ENCODE assay signal across 18 cellular contexts in genomic region chr5:103487822-103488493, GRCh38.
DNase-seq lines count a peak whose midpoint lies in the region; ATAC-seq, FAIRE-seq and TF ChIP-seq lines count a peak whose summit lies in the region.
"Had no signal": no experiment of that assay in that cellular context is flagged by ENCODE, and none has a peak within 500 bp of the region (broad histone marks: within the 10 kb centered on the region; RNA-seq: fewer than 3 reads in every experiment).

No MANE protein-coding gene starts in this region.

- no peaks in the 10 kb centered on the region for H3K79me1 ChIP-seq in H1 (ENCODE audit: low read depth, low read length)

- no peaks in the 10 kb centered on the region for H3K9me3 ChIP-seq in H1 (ENCODE audit: insufficient read depth in 2 of 2, low read depth in 1 of 2, low read length in 1 of 2)
- H3K9me3 ChIP-seq in right cardiac atrium (ENCODE audit: control insufficient read depth, low read length) = no peaks in the 10 kb centered on the region
- H3K9me3 ChIP-seq: body of pancreas, gastroesophageal sphincter had no signal

- H3K9ac ChIP-seq in H1 (replicated peaks in 1 of 4; ENCODE audit: extremely low read depth in 1 of 4, low read depth in 3 of 4, low read length in 3 of 4) = no peak overlapping the region

- H3K79me2 ChIP-seq in H1 (ENCODE audit: control insufficient read depth in 1 of 2, insufficient read depth in 2 of 2, low read length in 2 of 2) = no peaks in the 10 kb centered on the region

- intact Hi-C loops in right cardiac atrium (cut with DNase I) = no loop called here

- H3K36me3 ChIP-seq in H1 (ENCODE audit: control insufficient read depth in 2 of 4, insufficient read depth in 4 of 4, low read length in 3 of 4) = no peaks in the 10 kb centered on the region
- H3K36me3 ChIP-seq: gastroesophageal sphincter had no signal

- no peak overlapping the region for H2BK12ac ChIP-seq in H1 (ENCODE audit: low read depth, low read length)

- H3K4ac ChIP-seq in H1 (replicated peaks; ENCODE audit: insufficient read length, low read depth, low read length) = no peak overlapping the region

- no peaks in the 10 kb centered on the region; the same call in 1 of the 2 replicates for H3K23me2 ChIP-seq in H1 (ENCODE audit: low read depth, low read length)

- H3K27ac ChIP-seq in H1 (ENCODE audit: low read depth, low read length) (no peak overlapping the region), coronary artery (no peak overlapping the region), right cardiac atrium (ENCODE audit: low read length) (no peak overlapping the region)
- H3K27ac ChIP-seq: body of pancreas, gastroesophageal sphincter had no signal

- CTCF ChIA-PET in H1 (lab: Charles Lee; ENCODE audit: partially characterized antibody) = interaction anchor here (0.9 to 4.4 kb wide), 5 partner anchors 11 to 264 kb away, joined by 3 to 34 read pairs (median 3); no protein-coding TSS in a partner anchor

- DNase-seq in H1 (ENCODE audit: low read depth in 1 of 2, low spot score in 2 of 2) (no peak), coronary artery (ENCODE audit: low spot score) (no peak), activated gamma-delta T cell treated with Interleukin-2 at 50 U/mL for 16 hours (no peak), HT-29 (ENCODE audit: low spot score) (no peak), right cardiac atrium (no peak)
- DNase-seq: activated naive CD4-positive, alpha-beta T cell; DMS79; effector memory CD4-positive, alpha-beta T cell; Kasumi-1; NCI-H1930; stimulated activated naive CD4-positive, alpha-beta T cell treated with Interleukin-2 at 50 U/mL for 16 hours had no signal

- TF ChIP-seq CTCF in H1 (IDR thresholded peaks at IDR 0.05; ENCODE audit: control extremely low read depth in 1 of 3, insufficient read depth in 1 of 3, low read depth in 1 of 3, low read length in 3 of 3) (no peak), coronary artery (IDR thresholded peaks at IDR 0.05) (no peak)

- H3K56ac ChIP-seq in H1 (replicated peaks; ENCODE audit: insufficient read length, low read depth, low read length) = no peak overlapping the region

- H2BK5ac ChIP-seq in H1 (ENCODE audit: low read depth, low read length) = no peak overlapping the region; the same call in 1 of the 2 replicates

- H2BK15ac ChIP-seq in H1 (ENCODE audit: low read length) = no peak overlapping the region

- POLR2A ChIA-PET in H1 (lab: Charles Lee; ENCODE audit: partially characterized antibody) = no interaction called here

- FAIRE-seq in H1 (lab: Jason Lieb, UNC) = no peak
- FAIRE-seq: GM12891, islet of Langerhans had no signal

- 0 out of 2 replicates have a peak overlapping the region, but pooled peaks have one; percentile 86 for H2BK20ac ChIP-seq in H1 (ENCODE audit: low read length)

- H3K18ac ChIP-seq in H1 (ENCODE audit: extremely low read depth, low read length) = no peak overlapping the region; the same call in 1 of the 2 replicates

- H4K91ac ChIP-seq in H1 (replicated peaks; ENCODE audit: insufficient read length, low read length) = peak overlapping the region; percentile 6

- WGBS in H1 (ENCODE audit: extremely low coverage in 1 of 2, insufficient coverage in 1 of 2, insufficient read length in 1 of 2, insufficient replicate concordance in 2 of 2, low coverage in 1 of 2, low lambda C conversion rate in 2 of 2, missing lambda C conversion rate in 1 of 2), 2 experiments = 96% methylated on average over 3 of the region's 3 CpGs; no CpG with 5 or more reads in 1 of the 2 experiments
- 93% methylated on average over 3 of the region's 3 CpGs for WGBS in right cardiac atrium

- H3K14ac ChIP-seq in H1 (ENCODE audit: insufficient read length) = no peak overlapping the region

- no peak for TF ChIP-seq POLR2A in H1 (IDR thresholded peaks at IDR 0.05; ENCODE audit: control extremely low read depth in 1 of 2, low read depth in 2 of 2, low read length in 2 of 2)

- H3K4me3 ChIP-seq in H1 (ENCODE audit: extremely low read depth in 1 of 4, insufficient read depth in 2 of 4, low read depth in 3 of 4, low read length in 4 of 4) = no peak overlapping the region
- no peak overlapping the region for H3K4me3 ChIP-seq in coronary artery
- no peak overlapping the region for H3K4me3 ChIP-seq in right cardiac atrium (ENCODE audit: low read length)
- H3K4me3 ChIP-seq: body of pancreas, gastroesophageal sphincter had no signal

- no peak overlapping the region for H4K8ac ChIP-seq in H1 (ENCODE audit: extremely low read depth, insufficient read depth, low read length)

- H4K20me1 ChIP-seq in H1 (replicated peaks in 1 of 2; ENCODE audit: control insufficient read depth in 1 of 2, insufficient read depth in 2 of 2, low read length in 2 of 2) = no peaks in the 10 kb centered on the region

- TF ChIP-seq RAD21 in H1 (IDR thresholded peaks at IDR 0.05 in 1 of 2, conservative IDR thresholded peaks at IDR 0.05 in 1 of 2; ENCODE audit: low read depth in 2 of 2, low read length in 2 of 2) = no peak

- H3K4me2 ChIP-seq in H1 (ENCODE audit: insufficient read depth in 1 of 2, low read depth in 2 of 2, low read length in 2 of 2) = no peak overlapping the region

- H3K27me3 ChIP-seq in H1 (replicated peaks in 1 of 4; ENCODE audit: control insufficient read depth in 3 of 4, extremely low read depth in 1 of 4, insufficient read depth in 3 of 4, low read length in 3 of 4) (no peaks in the 10 kb centered on the region), right cardiac atrium (ENCODE audit: control insufficient read depth, insufficient read depth) (no peaks in the 10 kb centered on the region)
- H3K27me3 ChIP-seq: body of pancreas, gastroesophageal sphincter had no signal

- H3K4me1 ChIP-seq in H1 (replicated peaks in 1 of 4; ENCODE audit: control insufficient read depth in 3 of 4, insufficient read depth in 4 of 4, low read length in 3 of 4) (peaks cover 0 to 12% (median 1%) of the 10 kb centered on the region in 4 experiments; a peak in 1 of 7 replicates), right cardiac atrium (ENCODE audit: control insufficient read depth, insufficient read depth, low read length) (no peaks in the 10 kb centered on the region)
- H3K4me1 ChIP-seq: gastroesophageal sphincter had no signal

- ATAC-seq in GM18511 (IDR thresholded peaks at IDR 0.05; ENCODE audit: unreplicated experiment) (peak; percentile 63), GM21526 (IDR thresholded peaks at IDR 0.05; ENCODE audit: low FRiP score, unreplicated experiment) (peak; percentile 56), HG03045 (IDR thresholded peaks at IDR 0.05; ENCODE audit: unreplicated experiment) (peak; percentile 53), right cardiac atrium (no peak)
- ATAC-seq: body of pancreas, gastroesophageal sphincter had no signal

- H2AFZ ChIP-seq in H1 (ENCODE audit: low read length) = no peak overlapping the region

- no peak overlapping the region for H2AK5ac ChIP-seq in H1 (ENCODE audit: low read depth, low read length)

- H4K5ac ChIP-seq in H1 (ENCODE audit: insufficient read length, low read depth, low read length) = no peak overlapping the region

- no peak overlapping the region for H3K23ac ChIP-seq in H1 (ENCODE audit: insufficient read length)

- H2BK120ac ChIP-seq in H1 (replicated peaks; ENCODE audit: low read depth, low read length) = no peak overlapping the region

- TF ChIP-seq EP300 in H1 (IDR thresholded peaks at IDR 0.05; ENCODE audit: borderline replicate concordance in 1 of 2, low read depth in 2 of 2, low read length in 2 of 2) = no peak

TF ChIP-seq in H1, 55 proteins besides CTCF, POLR2A, EP300 and RAD21:
- TF ChIP-seq BCL11A (IDR thresholded peaks at IDR 0.05; ENCODE audit: low read depth in 2 of 2, low read length in 2 of 2) = no peak
- TF ChIP-seq SP1 (IDR thresholded peaks at IDR 0.05; ENCODE audit: low read depth, low read length) = no peak
- no peak for TF ChIP-seq CREB1 (IDR thresholded peaks at IDR 0.05)
- TF ChIP-seq GABPA (IDR thresholded peaks at IDR 0.05; ENCODE audit: borderline replicate concordance, insufficient read depth, low read length) = no peak
- TF ChIP-seq NRF1 (IDR thresholded peaks at IDR 0.05; ENCODE audit: low read depth, low read length) = no peak
- no peak for TF ChIP-seq POU5F1 (IDR thresholded peaks at IDR 0.05; ENCODE audit: low read depth, low read length)
- TF ChIP-seq E2F6 (IDR thresholded peaks at IDR 0.05) = no peak
- no peak for TF ChIP-seq SUZ12 (IDR thresholded peaks at IDR 0.05; ENCODE audit: low read length)
- TF ChIP-seq RFX5 (IDR thresholded peaks at IDR 0.05; ENCODE audit: borderline replicate concordance, low read depth, low read length) = no peak
- TF ChIP-seq NANOG (IDR thresholded peaks at IDR 0.05; ENCODE audit: insufficient read depth, low read depth, low read length, poor library complexity, severe bottlenecking) = no peak
- no peak for TF ChIP-seq MAX (IDR thresholded peaks at IDR 0.05)
- no peak for TF ChIP-seq KDM5A (IDR thresholded peaks at IDR 0.05; ENCODE audit: low read length)
- TF ChIP-seq JUN (IDR thresholded peaks at IDR 0.05; ENCODE audit: low read depth, low read length) = no peak
- TF ChIP-seq FOSL1 (IDR thresholded peaks at IDR 0.05; ENCODE audit: insufficient read depth, low read depth, low read length) = no peak
- TF ChIP-seq CHD1 (IDR thresholded peaks at IDR 0.05; ENCODE audit: low read depth, low read length) = no peak

Comparison
In these comparisons a context has a peak if more than half of its experiments do, and no peak if none do; other contexts are left out.
1. ATAC-seq: peak in GM18511 (single experiment), GM21526 (single experiment) and HG03045 (single experiment); none in right cardiac atrium (0 of 2).